Comparison of ENCODE assay signal across 15 cellular contexts in the genomic region with DNA sequence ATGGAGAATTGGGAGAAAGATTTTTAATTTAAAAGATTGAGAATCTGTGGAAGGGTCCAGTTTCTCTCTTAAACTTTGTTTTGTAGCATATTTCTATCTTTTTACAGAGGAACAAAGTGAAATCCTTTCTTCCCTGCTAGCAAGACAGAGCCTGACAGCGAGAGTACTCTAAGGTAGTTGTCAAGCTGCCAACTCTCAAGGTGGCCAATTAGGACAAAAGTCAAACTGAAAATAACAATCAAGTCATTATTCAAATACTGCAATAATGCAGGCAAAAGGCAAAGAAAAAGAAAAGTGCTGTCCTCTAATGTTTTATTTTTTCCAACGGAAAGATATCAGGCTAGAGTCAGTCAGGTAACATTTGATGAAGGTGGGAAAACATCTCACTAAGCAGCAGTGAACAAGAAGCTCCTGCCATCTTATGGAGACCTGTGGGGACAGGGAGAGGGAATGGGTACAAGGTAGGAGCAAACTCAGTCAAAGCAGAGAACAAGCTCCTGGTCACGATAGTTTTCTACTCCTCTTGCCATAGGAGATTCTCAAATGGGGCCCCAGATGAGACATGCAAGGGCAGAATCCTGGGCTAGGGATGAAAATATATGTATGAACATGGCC.
"Had no signal": no experiment of that assay in that cellular context is flagged by ENCODE, and none has a peak within 500 bp of the region (broad histone marks: within the 10 kb centered on the region; RNA-seq: fewer than 3 reads in every experiment).

No MANE protein-coding gene starts in this region.

- H3K36me3 ChIP-seq: ascending aorta, cardiac muscle cell, esophagus squamous epithelium, left lung, neural progenitor cell, sigmoid colon, upper lobe of right lung had no signal

- DNase-seq: activated CD4-positive, alpha-beta memory T cell treated with anti-CD3 and anti-CD28 coated beads, Interleukin-2, amount 10 ng/mL, durations not matched to agents 7 days and 5 days; activated CD4-positive, alpha-beta T cell treated with anti-CD3 and anti-CD28 coated beads for 1 hour; activated CD8-positive, alpha-beta memory T cell treated with anti-CD3 and anti-CD28 coated beads, Interleukin-2, amount 50 U/mL, for 4 hours; activated naive CD8-positive, alpha-beta T cell treated with anti-CD3 and anti-CD28 coated beads, Interleukin-2, amount 10 ng/mL, durations not matched to agents 7 days and 5 days; esophagus squamous epithelium; foreskin fibroblast; left lung; sigmoid colon; stimulated activated CD4-positive, alpha-beta T cell treated with anti-CD3 and anti-CD28 coated beads, Interleukin-12 subunit alpha, Interleukin-12 subunit beta, amount 100 ng/mL, for 4 hours; stimulated activated naive CD8-positive, alpha-beta T cell treated with anti-CD3 and anti-CD28 coated beads, Interleukin-15, Interleukin-2, amounts not matched to agents 100 U/mL and 50 U/mL, for 24 hours; T-helper 9 cell; upper lobe of right lung had no signal

- H3K27me3 ChIP-seq: ascending aorta, cardiac muscle cell, esophagus squamous epithelium, left lung, neural progenitor cell, sigmoid colon, upper lobe of right lung had no signal

- H2AFZ ChIP-seq: neural progenitor cell had no signal

- H3K4me1 ChIP-seq: esophagus squamous epithelium, left lung, upper lobe of right lung had no signal

- H3K9ac ChIP-seq: neural progenitor cell had no signal

- H3K4me2 ChIP-seq: neural progenitor cell had no signal

- ATAC-seq: left lung; stimulated activated naive CD8-positive, alpha-beta T cell treated with anti-CD3 and anti-CD28 coated beads, Interleukin-15, Interleukin-2, amounts not matched to agents 100 U/mL and 50 U/mL, for 24 hours; upper lobe of right lung had no signal

- H3K27ac ChIP-seq: ascending aorta, cardiac muscle cell, esophagus squamous epithelium, left lung, neural progenitor cell, sigmoid colon, upper lobe of right lung had no signal

- H3K4me3 ChIP-seq: ascending aorta, cardiac muscle cell, esophagus squamous epithelium, left lung, neural progenitor cell, sigmoid colon, upper lobe of right lung had no signal

- H3K9me3 ChIP-seq: ascending aorta, esophagus squamous epithelium, left lung, sigmoid colon, upper lobe of right lung had no signal
